In the genomic region with DNA sequence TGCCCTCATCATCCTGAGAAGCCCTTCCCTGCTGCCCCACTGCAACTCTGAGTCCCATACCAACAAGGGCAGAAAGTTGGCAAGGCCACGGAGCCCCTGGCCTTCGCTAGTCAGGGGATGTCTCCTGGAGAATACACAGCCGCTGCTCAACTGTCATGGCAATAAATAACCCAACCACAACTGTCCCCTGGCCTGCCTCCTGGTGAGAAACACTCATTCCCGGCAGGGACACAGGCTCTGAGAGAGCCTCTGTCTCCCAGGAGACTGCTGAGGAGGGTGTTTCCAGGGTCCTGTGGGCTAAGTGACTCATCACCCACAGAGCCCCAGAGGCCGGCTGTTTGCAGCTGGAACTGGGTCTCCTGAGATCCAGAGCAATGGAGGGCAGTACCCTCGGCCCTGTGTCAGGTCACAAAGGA, we compare ENCODE assay signal across 8 cellular contexts.
A peak's percentile ranks its signal among the peaks of the same experiment; 100 is the strongest.
DNase-seq lines count a peak whose midpoint lies in the region; ATAC-seq and TF ChIP-seq lines count a peak whose summit lies in the region.

No MANE protein-coding gene starts in this region.

- H3K27me3 Mint-ChIP-seq in T-helper 17 cell, result no peaks in the 10 kb centered on the region

- no peaks in the 10 kb centered on the region for H3K36me3 Mint-ChIP-seq in T-helper 17 cell (ENCODE audit: low read depth)

- WGBS in stomach, 5 donors, result 36 to 62% (median 57%) methylated on average over 3 to 6 of the region's 6 CpGs

- H3K4me1 Mint-ChIP-seq in T-helper 17 cell, result no peaks in the 10 kb centered on the region

- TF ChIP-seq CTCF in fibroblast of the aortic adventitia (IDR thresholded peaks at IDR 0.05; ENCODE audit: insufficient read depth, low read length), result no peak
- TF ChIP-seq CTCF in colonic mucosa (IDR thresholded peaks at IDR 0.05), result no peak
- TF ChIP-seq CTCF in stomach (IDR thresholded peaks at IDR 0.05), result no peak

- H3K36me3 ChIP-seq in colonic mucosa (no peaks in the 10 kb centered on the region), stomach (no peaks in the 10 kb centered on the region)

- H3K27ac ChIP-seq in colonic mucosa (no peak overlapping the region), stomach (peak overlapping the region in 1 of 5 donors; percentile 20)

- H3K27me3 ChIP-seq in colonic mucosa (no peaks in the 10 kb centered on the region), stomach (no peaks in the 10 kb centered on the region)

- no peak overlapping the region for H3K4me3 Mint-ChIP-seq in T-helper 17 cell

- H3K4me1 ChIP-seq in colonic mucosa (no peaks in the 10 kb centered on the region), stomach (no peaks in the 10 kb centered on the region)

- ATAC-seq in GM21529 (IDR thresholded peaks at IDR 0.05; ENCODE audit: unreplicated experiment), result peak; percentile 82
- ATAC-seq in T-helper 17 cell, result no peak

- intact Hi-C loops in colonic mucosa (cut with DNase I), result no loop called here
- intact Hi-C loops in stomach (cut with DNase I; ENCODE audit: low total_unique reads), result no loop called here

- no peak overlapping the region for H3K4me3 ChIP-seq in fibroblast of the aortic adventitia (ENCODE audit: low read depth, low read length)
- no peak overlapping the region for H3K4me3 ChIP-seq in colonic mucosa
- no peak overlapping the region for H3K4me3 ChIP-seq in stomach

- H3K9me3 ChIP-seq in colonic mucosa (no peaks in the 10 kb centered on the region), stomach (no peaks in the 10 kb centered on the region), T-helper 17 cell (ENCODE audit: control insufficient read depth, low read length, poor library complexity, severe bottlenecking) (no peaks in the 10 kb centered on the region)

- no peak for TF ChIP-seq EP300 in stomach (IDR thresholded peaks at IDR 0.05)

- DNase-seq in Daoy (ENCODE audit: low read depth), result peak; percentile 96
- peak; percentile 91 for DNase-seq in HT1080 (ENCODE audit: low read depth)
- peak; percentile 18 for DNase-seq in fibroblast of the aortic adventitia (ENCODE audit: low read depth)
- no peak for DNase-seq in colonic mucosa
- DNase-seq in stomach, result no peak
- DNase-seq in NCI-H345 treated with DMSO at 0.1 percent for 48 hours (lab: John Stamatoyannopoulos, UW; ENCODE audit: unreplicated experiment), result no peak
- DNase-seq in T-helper 17 cell, result no peak

- H3K27ac Mint-ChIP-seq in T-helper 17 cell, result no peak overlapping the region

- no peak for TF ChIP-seq POLR2A in stomach (IDR thresholded peaks at IDR 0.05)

- H3K9ac ChIP-seq in colonic mucosa (ENCODE audit: low read depth in 2 of 2, low read length in 2 of 2), result no peak overlapping the region

Comparison
In these comparisons a context has a peak if more than half of its experiments do, and no peak if none do; other contexts are left out.
1. DNase-seq: peak in Daoy (single experiment), HT1080 (single experiment) and fibroblast of the aortic adventitia (single experiment); none in colonic mucosa (single experiment), stomach (single experiment), NCI-H345 treated with DMSO at 0.1 percent for 48 hours (single experiment) and T-helper 17 cell (0 of 3).